ENCODE assay signal across 8 cellular contexts in genomic region chr15:77069521-77070121, GRCh38. TPM values are rescaled to one million over a fixed set of nuclear protein-coding genes. Genes with fewer than 3 reads are reported as not detected.
DNase-seq lines count a peak whose midpoint lies in the region; ATAC-seq and TF ChIP-seq lines count a peak whose summit lies in the region.

No MANE protein-coding gene starts in this region.

- H3K27ac ChIP-seq in DND-41 (ENCODE audit: low read length) = peak overlapping the region; percentile 75; the same call in 1 of the 2 replicates
- peak overlapping the region; percentile 94 for H3K27ac ChIP-seq in colonic mucosa

- no peak for ATAC-seq in DND-41 (ENCODE audit: insufficient read depth, low read depth)
- no peak for ATAC-seq in GM19023 (IDR thresholded peaks at IDR 0.05; ENCODE audit: unreplicated experiment)

- H3K79me2 ChIP-seq in DND-41 (ENCODE audit: insufficient read depth, low read length) = peaks cover 59% of the 10 kb centered on the region

- H3K9ac ChIP-seq in DND-41 (ENCODE audit: low read depth, low read length) (peak overlapping the region; percentile 84), colonic mucosa (ENCODE audit: low read depth in 2 of 2, low read length in 2 of 2) (peak overlapping the region; percentile 89 to 93)

- H3K36me3 ChIP-seq in DND-41 (ENCODE audit: insufficient read depth, low read length) (no peaks in the 10 kb centered on the region), colonic mucosa (no peaks in the 10 kb centered on the region)

- H3K4me1 ChIP-seq in DND-41 (ENCODE audit: insufficient read depth, low read length) (peaks cover 28% of the 10 kb centered on the region), colonic mucosa (peaks cover 27% of the 10 kb centered on the region)

- TF ChIP-seq CTCF in DND-41 (IDR thresholded peaks at IDR 0.05; ENCODE audit: borderline replicate concordance, extremely low read depth, low read length, poor library complexity, severe bottlenecking) (no peak), NB4 (IDR thresholded peaks at IDR 0.05; ENCODE audit: low read depth, low read length) (no peak), colonic mucosa (IDR thresholded peaks at IDR 0.05) (no peak)

- intact Hi-C loops in colonic mucosa (cut with DNase I) = no loop called here

- DNase-seq in DND-41 (no peak), NB4 (ENCODE audit: low read depth) (peak; percentile 21), colonic mucosa (peak; percentile 82), myocyte (ENCODE audit: low read depth) (peak; percentile 85), hypothalamus (lab: John Stamatoyannopoulos, UW) (no peak), SW480 (ENCODE audit: low spot score) (no peak), mesenteric fat pad (ENCODE audit: low spot score) (no peak)

- H3K4me3 ChIP-seq in DND-41 (ENCODE audit: low read depth in 1 of 2, low read length in 2 of 2) (peak overlapping the region; percentile 79 to 86), NB4 (ENCODE audit: low read depth, low read length) (peak overlapping the region; percentile 87), colonic mucosa (peak overlapping the region; percentile 90)

- peaks cover 21% of the 10 kb centered on the region for H4K20me1 ChIP-seq in DND-41 (ENCODE audit: insufficient read depth, low read length)

- no peaks in the 10 kb centered on the region for H3K27me3 ChIP-seq in DND-41 (ENCODE audit: insufficient read depth, low read length, poor library complexity)
- no peaks in the 10 kb centered on the region for H3K27me3 ChIP-seq in colonic mucosa

- no peak overlapping the region for H2AFZ ChIP-seq in DND-41 (ENCODE audit: low read depth, low read length)

- peak overlapping the region; percentile 73 for H3K4me2 ChIP-seq in DND-41 (ENCODE audit: insufficient read depth, low read length)

- H3K9me3 ChIP-seq in DND-41 (ENCODE audit: insufficient read depth, low read length, severe bottlenecking) = no peaks in the 10 kb centered on the region
- no peaks in the 10 kb centered on the region for H3K9me3 ChIP-seq in colonic mucosa

- TF ChIP-seq POLR2A in NB4 (IDR thresholded peaks at IDR 0.05; ENCODE audit: extremely low read depth, insufficient read length) = no peak

RNA-seq across cellular contexts. Expression of gene TSPAN3, which starts 1.3 kb away (rescaled TPM):
- 100 to 1,000 TPM; 594 to 841 TPM for total RNA-seq in colonic mucosa
- 1,256 and 1,268 TPM in 2 replicates for total RNA-seq in myocyte
- polyA plus RNA-seq in myocyte (2012) = 575 TPM
- 558 TPM for total RNA-seq in mesenteric fat pad

Comparison
In these comparisons a context has a peak if more than half of its experiments do, and no peak if none do; other contexts are left out.
1. DNase-seq: peak in NB4 (single experiment), colonic mucosa (single experiment) and myocyte (single experiment); none in DND-41 (single experiment), hypothalamus (0 of 51), SW480 (single experiment) and mesenteric fat pad (single experiment).
2. Peak in every context shown above with its lines, with median percentiles within 50 percentile points of each other: H3K4me3 ChIP-seq.